Comparison of ENCODE assay signal across 1 cellular context in the genomic region with DNA sequence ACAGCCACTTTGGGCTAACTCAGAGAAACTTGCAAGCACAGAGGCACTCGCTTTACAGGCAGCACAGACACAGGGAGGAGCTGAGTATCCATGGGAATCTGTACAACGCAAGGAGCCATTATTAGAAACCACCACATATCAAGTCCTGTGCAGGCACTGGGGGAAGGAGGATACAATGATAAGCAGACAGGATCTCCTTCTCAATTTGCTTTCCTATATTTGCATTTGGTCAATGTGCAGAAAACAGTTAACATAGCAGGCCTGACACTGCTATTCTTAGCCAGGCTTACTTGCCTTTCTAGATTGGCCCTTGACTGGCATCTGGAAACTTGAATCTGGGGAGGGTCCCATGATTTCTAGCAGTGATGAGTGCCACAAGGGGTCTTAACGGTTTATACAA.
A peak's percentile ranks its signal among the peaks of the same experiment; 100 is the strongest.
TF ChIP-seq lines count a peak whose summit lies in the region.

No MANE protein-coding gene starts in this region.

TF ChIP-seq in K562, 482 proteins besides CTCF, POLR2A, EP300 and RAD21 (continued from another document and continues in another):
- TF ChIP-seq, protein P1, sequence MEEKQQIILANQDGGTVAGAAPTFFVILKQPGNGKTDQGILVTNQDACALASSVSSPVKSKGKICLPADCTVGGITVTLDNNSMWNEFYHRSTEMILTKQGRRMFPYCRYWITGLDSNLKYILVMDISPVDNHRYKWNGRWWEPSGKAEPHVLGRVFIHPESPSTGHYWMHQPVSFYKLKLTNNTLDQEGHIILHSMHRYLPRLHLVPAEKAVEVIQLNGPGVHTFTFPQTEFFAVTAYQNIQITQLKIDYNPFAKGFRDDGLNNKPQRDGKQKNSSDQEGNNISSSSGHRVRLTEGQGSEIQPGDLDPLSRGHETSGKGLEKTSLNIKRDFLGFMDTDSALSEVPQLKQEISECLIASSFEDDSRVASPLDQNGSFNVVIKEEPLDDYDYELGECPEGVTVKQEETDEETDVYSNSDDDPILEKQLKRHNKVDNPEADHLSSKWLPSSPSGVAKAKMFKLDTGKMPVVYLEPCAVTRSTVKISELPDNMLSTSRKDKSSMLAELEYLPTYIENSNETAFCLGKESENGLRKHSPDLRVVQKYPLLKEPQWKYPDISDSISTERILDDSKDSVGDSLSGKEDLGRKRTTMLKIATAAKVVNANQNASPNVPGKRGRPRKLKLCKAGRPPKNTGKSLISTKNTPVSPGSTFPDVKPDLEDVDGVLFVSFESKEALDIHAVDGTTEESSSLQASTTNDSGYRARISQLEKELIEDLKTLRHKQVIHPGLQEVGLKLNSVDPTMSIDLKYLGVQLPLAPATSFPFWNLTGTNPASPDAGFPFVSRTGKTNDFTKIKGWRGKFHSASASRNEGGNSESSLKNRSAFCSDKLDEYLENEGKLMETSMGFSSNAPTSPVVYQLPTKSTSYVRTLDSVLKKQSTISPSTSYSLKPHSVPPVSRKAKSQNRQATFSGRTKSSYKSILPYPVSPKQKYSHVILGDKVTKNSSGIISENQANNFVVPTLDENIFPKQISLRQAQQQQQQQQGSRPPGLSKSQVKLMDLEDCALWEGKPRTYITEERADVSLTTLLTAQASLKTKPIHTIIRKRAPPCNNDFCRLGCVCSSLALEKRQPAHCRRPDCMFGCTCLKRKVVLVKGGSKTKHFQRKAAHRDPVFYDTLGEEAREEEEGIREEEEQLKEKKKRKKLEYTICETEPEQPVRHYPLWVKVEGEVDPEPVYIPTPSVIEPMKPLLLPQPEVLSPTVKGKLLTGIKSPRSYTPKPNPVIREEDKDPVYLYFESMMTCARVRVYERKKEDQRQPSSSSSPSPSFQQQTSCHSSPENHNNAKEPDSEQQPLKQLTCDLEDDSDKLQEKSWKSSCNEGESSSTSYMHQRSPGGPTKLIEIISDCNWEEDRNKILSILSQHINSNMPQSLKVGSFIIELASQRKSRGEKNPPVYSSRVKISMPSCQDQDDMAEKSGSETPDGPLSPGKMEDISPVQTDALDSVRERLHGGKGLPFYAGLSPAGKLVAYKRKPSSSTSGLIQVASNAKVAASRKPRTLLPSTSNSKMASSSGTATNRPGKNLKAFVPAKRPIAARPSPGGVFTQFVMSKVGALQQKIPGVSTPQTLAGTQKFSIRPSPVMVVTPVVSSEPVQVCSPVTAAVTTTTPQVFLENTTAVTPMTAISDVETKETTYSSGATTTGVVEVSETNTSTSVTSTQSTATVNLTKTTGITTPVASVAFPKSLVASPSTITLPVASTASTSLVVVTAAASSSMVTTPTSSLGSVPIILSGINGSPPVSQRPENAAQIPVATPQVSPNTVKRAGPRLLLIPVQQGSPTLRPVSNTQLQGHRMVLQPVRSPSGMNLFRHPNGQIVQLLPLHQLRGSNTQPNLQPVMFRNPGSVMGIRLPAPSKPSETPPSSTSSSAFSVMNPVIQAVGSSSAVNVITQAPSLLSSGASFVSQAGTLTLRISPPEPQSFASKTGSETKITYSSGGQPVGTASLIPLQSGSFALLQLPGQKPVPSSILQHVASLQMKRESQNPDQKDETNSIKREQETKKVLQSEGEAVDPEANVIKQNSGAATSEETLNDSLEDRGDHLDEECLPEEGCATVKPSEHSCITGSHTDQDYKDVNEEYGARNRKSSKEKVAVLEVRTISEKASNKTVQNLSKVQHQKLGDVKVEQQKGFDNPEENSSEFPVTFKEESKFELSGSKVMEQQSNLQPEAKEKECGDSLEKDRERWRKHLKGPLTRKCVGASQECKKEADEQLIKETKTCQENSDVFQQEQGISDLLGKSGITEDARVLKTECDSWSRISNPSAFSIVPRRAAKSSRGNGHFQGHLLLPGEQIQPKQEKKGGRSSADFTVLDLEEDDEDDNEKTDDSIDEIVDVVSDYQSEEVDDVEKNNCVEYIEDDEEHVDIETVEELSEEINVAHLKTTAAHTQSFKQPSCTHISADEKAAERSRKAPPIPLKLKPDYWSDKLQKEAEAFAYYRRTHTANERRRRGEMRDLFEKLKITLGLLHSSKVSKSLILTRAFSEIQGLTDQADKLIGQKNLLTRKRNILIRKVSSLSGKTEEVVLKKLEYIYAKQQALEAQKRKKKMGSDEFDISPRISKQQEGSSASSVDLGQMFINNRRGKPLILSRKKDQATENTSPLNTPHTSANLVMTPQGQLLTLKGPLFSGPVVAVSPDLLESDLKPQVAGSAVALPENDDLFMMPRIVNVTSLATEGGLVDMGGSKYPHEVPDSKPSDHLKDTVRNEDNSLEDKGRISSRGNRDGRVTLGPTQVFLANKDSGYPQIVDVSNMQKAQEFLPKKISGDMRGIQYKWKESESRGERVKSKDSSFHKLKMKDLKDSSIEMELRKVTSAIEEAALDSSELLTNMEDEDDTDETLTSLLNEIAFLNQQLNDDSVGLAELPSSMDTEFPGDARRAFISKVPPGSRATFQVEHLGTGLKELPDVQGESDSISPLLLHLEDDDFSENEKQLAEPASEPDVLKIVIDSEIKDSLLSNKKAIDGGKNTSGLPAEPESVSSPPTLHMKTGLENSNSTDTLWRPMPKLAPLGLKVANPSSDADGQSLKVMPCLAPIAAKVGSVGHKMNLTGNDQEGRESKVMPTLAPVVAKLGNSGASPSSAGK (IDR thresholded peaks at IDR 0.05) = no peak; the same call in 1 of the 2 replicates
- TF ChIP-seq ILK (tag; IDR thresholded peaks at IDR 0.05; ENCODE audit: borderline replicate concordance, low read depth) = no peak
- no peak for TF ChIP-seq CCAR2 (IDR thresholded peaks at IDR 0.05; ENCODE audit: low read depth, low read length)
- no peak for TF ChIP-seq ZNF778 (CRISPR knock-in tag; IDR thresholded peaks at IDR 0.05)
- no peak for TF ChIP-seq HOXB6 (CRISPR knock-in tag; IDR thresholded peaks at IDR 0.05; ENCODE audit: borderline replicate concordance)
- TF ChIP-seq ZNF3 (CRISPR knock-in tag; IDR thresholded peaks at IDR 0.05) = no peak
- no peak for TF ChIP-seq EWSR1 (IDR thresholded peaks at IDR 0.05; ENCODE audit: borderline replicate concordance, low read depth, partially characterized antibody)
- no peak for TF ChIP-seq CHD2 (IDR thresholded peaks at IDR 0.05; ENCODE audit: low read depth, low read length)
- TF ChIP-seq, protein P2, sequence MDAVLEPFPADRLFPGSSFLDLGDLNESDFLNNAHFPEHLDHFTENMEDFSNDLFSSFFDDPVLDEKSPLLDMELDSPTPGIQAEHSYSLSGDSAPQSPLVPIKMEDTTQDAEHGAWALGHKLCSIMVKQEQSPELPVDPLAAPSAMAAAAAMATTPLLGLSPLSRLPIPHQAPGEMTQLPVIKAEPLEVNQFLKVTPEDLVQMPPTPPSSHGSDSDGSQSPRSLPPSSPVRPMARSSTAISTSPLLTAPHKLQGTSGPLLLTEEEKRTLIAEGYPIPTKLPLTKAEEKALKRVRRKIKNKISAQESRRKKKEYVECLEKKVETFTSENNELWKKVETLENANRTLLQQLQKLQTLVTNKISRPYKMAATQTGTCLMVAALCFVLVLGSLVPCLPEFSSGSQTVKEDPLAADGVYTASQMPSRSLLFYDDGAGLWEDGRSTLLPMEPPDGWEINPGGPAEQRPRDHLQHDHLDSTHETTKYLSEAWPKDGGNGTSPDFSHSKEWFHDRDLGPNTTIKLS (IDR thresholded peaks at IDR 0.05; ENCODE audit: borderline replicate concordance, low read depth) = no peak
- no peak; the same call in 1 of the 2 replicates for TF ChIP-seq EGR1 (conservative IDR thresholded peaks at IDR 0.05)
- TF ChIP-seq PTBP1 (IDR thresholded peaks at IDR 0.05; ENCODE audit: low read depth, low read length) = no peak
- no peak for TF ChIP-seq ZNF696 (CRISPR knock-in tag; conservative IDR thresholded peaks at IDR 0.05)
- TF ChIP-seq CEBPB (tag; IDR thresholded peaks at IDR 0.05) = no peak
- TF ChIP-seq, protein P3, sequence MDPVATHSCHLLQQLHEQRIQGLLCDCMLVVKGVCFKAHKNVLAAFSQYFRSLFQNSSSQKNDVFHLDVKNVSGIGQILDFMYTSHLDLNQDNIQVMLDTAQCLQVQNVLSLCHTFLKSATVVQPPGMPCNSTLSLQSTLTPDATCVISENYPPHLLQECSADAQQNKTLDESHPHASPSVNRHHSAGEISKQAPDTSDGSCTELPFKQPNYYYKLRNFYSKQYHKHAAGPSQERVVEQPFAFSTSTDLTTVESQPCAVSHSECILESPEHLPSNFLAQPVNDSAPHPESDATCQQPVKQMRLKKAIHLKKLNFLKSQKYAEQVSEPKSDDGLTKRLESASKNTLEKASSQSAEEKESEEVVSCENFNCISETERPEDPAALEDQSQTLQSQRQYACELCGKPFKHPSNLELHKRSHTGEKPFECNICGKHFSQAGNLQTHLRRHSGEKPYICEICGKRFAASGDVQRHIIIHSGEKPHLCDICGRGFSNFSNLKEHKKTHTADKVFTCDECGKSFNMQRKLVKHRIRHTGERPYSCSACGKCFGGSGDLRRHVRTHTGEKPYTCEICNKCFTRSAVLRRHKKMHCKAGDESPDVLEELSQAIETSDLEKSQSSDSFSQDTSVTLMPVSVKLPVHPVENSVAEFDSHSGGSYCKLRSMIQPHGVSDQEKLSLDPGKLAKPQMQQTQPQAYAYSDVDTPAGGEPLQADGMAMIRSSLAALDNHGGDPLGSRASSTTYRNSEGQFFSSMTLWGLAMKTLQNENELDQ (CRISPR knock-in tag; IDR thresholded peaks at IDR 0.05; ENCODE audit: borderline replicate concordance) = no peak
- no peak for TF ChIP-seq PTRF (tag; IDR thresholded peaks at IDR 0.05)
- peak; percentile 63 to 95; a peak in 3 of 4 replicates for TF ChIP-seq RCOR1 (IDR thresholded peaks at IDR 0.05; ENCODE audit: borderline replicate concordance in 1 of 2, low read depth in 2 of 2, low read length in 2 of 2)
- TF ChIP-seq, protein P4, sequence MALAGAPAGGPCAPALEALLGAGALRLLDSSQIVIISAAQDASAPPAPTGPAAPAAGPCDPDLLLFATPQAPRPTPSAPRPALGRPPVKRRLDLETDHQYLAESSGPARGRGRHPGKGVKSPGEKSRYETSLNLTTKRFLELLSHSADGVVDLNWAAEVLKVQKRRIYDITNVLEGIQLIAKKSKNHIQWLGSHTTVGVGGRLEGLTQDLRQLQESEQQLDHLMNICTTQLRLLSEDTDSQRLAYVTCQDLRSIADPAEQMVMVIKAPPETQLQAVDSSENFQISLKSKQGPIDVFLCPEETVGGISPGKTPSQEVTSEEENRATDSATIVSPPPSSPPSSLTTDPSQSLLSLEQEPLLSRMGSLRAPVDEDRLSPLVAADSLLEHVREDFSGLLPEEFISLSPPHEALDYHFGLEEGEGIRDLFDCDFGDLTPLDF (CRISPR knock-in tag; IDR thresholded peaks at IDR 0.05) = no peak
- TF ChIP-seq, protein P5, sequence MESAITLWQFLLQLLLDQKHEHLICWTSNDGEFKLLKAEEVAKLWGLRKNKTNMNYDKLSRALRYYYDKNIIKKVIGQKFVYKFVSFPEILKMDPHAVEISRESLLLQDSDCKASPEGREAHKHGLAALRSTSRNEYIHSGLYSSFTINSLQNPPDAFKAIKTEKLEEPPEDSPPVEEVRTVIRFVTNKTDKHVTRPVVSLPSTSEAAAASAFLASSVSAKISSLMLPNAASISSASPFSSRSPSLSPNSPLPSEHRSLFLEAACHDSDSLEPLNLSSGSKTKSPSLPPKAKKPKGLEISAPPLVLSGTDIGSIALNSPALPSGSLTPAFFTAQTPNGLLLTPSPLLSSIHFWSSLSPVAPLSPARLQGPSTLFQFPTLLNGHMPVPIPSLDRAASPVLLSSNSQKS (CRISPR knock-in tag; IDR thresholded peaks at IDR 0.05) = no peak
- TF ChIP-seq, protein P6, sequence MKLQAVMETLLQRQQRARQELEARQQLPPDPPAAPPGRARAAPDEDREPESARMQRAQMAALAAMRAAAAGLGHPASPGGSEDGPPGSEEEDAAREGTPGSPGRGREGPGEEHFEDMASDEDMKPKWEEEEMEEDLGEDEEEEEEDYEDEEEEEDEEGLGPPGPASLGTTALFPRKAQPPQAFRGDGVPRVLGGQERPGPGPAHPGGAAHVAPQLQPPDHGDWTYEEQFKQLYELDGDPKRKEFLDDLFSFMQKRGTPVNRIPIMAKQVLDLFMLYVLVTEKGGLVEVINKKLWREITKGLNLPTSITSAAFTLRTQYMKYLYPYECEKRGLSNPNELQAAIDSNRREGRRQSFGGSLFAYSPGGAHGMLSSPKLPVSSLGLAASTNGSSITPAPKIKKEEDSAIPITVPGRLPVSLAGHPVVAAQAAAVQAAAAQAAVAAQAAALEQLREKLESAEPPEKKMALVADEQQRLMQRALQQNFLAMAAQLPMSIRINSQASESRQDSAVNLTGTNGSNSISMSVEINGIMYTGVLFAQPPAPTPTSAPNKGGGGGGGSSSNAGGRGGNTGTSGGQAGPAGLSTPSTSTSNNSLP (IDR thresholded peaks at IDR 0.05; ENCODE audit: borderline replicate concordance, low read depth, low read length) = peak; percentile 70; the same call in 1 of the 2 replicates
- TF ChIP-seq DDX20 (tag; IDR thresholded peaks at IDR 0.05; ENCODE audit: low read depth) = no peak
- TF ChIP-seq SP2 (IDR thresholded peaks at IDR 0.05; ENCODE audit: extremely low read depth, low read depth, low read length, poor library complexity, severe bottlenecking) = no peak
- TF ChIP-seq, protein P7, sequence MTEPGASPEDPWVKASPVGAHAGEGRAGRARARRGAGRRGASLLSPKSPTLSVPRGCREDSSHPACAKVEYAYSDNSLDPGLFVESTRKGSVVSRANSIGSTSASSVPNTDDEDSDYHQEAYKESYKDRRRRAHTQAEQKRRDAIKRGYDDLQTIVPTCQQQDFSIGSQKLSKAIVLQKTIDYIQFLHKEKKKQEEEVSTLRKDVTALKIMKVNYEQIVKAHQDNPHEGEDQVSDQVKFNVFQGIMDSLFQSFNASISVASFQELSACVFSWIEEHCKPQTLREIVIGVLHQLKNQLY (CRISPR knock-in tag; conservative IDR thresholded peaks at IDR 0.05) = no peak
- no peak for TF ChIP-seq PURB (CRISPR knock-in tag; IDR thresholded peaks at IDR 0.05; ENCODE audit: low read depth)
- no peak for TF ChIP-seq TCF7 (IDR thresholded peaks at IDR 0.05; ENCODE audit: borderline replicate concordance)
- peak; percentile 33; the same call in 1 of the 2 replicates for TF ChIP-seq C11orf30 (IDR thresholded peaks at IDR 0.05; ENCODE audit: low read depth)
- TF ChIP-seq, protein P8, sequence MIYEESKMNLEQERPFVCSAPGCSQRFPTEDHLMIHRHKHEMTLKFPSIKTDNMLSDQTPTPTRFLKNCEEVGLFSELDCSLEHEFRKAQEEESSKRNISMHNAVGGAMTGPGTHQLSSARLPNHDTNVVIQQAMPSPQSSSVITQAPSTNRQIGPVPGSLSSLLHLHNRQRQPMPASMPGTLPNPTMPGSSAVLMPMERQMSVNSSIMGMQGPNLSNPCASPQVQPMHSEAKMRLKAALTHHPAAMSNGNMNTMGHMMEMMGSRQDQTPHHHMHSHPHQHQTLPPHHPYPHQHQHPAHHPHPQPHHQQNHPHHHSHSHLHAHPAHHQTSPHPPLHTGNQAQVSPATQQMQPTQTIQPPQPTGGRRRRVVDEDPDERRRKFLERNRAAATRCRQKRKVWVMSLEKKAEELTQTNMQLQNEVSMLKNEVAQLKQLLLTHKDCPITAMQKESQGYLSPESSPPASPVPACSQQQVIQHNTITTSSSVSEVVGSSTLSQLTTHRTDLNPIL (CRISPR knock-in tag; IDR thresholded peaks at IDR 0.05) = no peak
- TF ChIP-seq HDAC8 (tag; IDR thresholded peaks at IDR 0.05) = no peak
- no peak for TF ChIP-seq U2AF1 (optimal IDR thresholded peaks at IDR 0.05; ENCODE audit: low read depth, low read length)
